Comparison of ENCODE assay signal across 1 cellular context in genomic region chr5:170360712-170361501, GRCh38.
TF ChIP-seq lines count a peak whose summit lies in the region.

No MANE protein-coding gene starts in this region.

TF ChIP-seq in H1, 55 proteins besides CTCF, POLR2A, EP300 and RAD21:
- no peak for TF ChIP-seq KDM4A (IDR thresholded peaks at IDR 0.05; ENCODE audit: low read depth, low read length, severe bottlenecking)
- 0 out of 2 replicates have a peak, but pooled peaks have one; percentile 27 for TF ChIP-seq MAX (IDR thresholded peaks at IDR 0.05)
